Comparison of ENCODE assay signal across 30 cellular contexts in the genomic region with DNA sequence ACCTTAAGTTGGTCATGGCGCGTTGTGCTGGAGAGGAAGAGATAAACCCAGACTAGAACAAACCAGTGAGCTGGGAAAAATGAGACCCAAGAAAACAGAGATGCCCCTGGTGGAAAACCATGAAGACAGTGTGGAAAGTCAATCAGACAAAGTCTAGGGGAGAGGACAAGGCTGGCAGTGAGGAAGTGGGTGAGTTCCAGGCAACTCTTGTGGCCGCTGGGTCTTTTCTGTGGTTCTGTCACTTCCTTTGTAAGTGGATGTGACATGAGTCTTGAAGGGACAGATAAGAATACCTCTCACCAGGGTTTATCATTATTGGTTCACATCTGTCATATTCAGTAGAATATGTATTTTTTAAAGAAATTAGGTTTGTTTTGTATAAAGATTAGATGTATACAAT.
"Had no signal": no experiment of that assay in that cellular context is flagged by ENCODE, and none has a peak within 500 bp of the region (broad histone marks: within the 10 kb centered on the region; RNA-seq: fewer than 3 reads in every experiment).

No MANE protein-coding gene starts in this region.

- H3K4me1 Mint-ChIP-seq: naive thymus-derived CD8-positive, alpha-beta T cell; neural crest cell; stimulated activated effector memory CD8-positive, alpha-beta T cell treated with anti-CD3 and anti-CD28 coated beads, Interleukin-12 subunit alpha, Interleukin-12 subunit beta, amount 100 ng/mL, for 72 hours; stimulated activated naive CD8-positive, alpha-beta T cell treated with anti-CD3 and anti-CD28 coated beads, Interleukin-15, amount 100 ng/mL, for 72 hours had no signal

- ATAC-seq: activated naive CD4-positive, alpha-beta T cell treated with anti-CD3 and anti-CD28 coated beads, Interleukin-2, amount 50 U/mL, for 72 hours; activated T-cell treated with anti-CD3 and anti-CD28 coated beads, Interleukin-2, amount 50 U/mL, for 72 hours; heart right ventricle; left lobe of liver; lower lobe of right lung; naive thymus-derived CD8-positive, alpha-beta T cell; pancreas; sciatic nerve; stimulated activated effector memory CD8-positive, alpha-beta T cell treated with anti-CD3 and anti-CD28 coated beads, Interleukin-12 subunit alpha, Interleukin-12 subunit beta, amount 100 ng/mL, for 72 hours; stimulated activated naive CD8-positive, alpha-beta T cell treated with anti-CD3 and anti-CD28 coated beads, Interleukin-15, amount 100 ng/mL, for 72 hours had no signal

- H3K9me3 ChIP-seq: breast epithelium, esophagus squamous epithelium, heart right ventricle, lower lobe of right lung, pancreas, prostate gland, uterus had no signal

- H3K27me3 ChIP-seq: breast epithelium, esophagus squamous epithelium, heart right ventricle, pancreas, uterus had no signal

- H3K36me3 ChIP-seq: breast epithelium, esophagus squamous epithelium, heart right ventricle, lower lobe of right lung, pancreas, prostate gland, uterus had no signal

- H3K27me3 Mint-ChIP-seq: stimulated activated naive CD8-positive, alpha-beta T cell treated with anti-CD3 and anti-CD28 coated beads, Interleukin-15, amount 100 ng/mL, for 72 hours; type B pancreatic cell had no signal

- DNase-seq: activated CD4-positive, alpha-beta T cell treated with anti-CD3 and anti-CD28 coated beads for 4 hours; activated CD4-positive, alpha-beta T cell treated with anti-CD3 and anti-CD28 coated beads, Interleukin-2, amount 50 U/mL, for 4 hours; activated naive CD4-positive, alpha-beta T cell; activated T-cell treated with anti-CD3 and anti-CD28 coated beads for 4 hours; activated T-cell treated with anti-CD3 and anti-CD28 coated beads, Interleukin-2, amount 50 U/mL, for 72 hours; central memory CD4-positive, alpha-beta T cell; esophagus squamous epithelium; foreskin melanocyte; heart right ventricle; kidney glomerular epithelial cell; lower lobe of right lung; mesenchymal stem cell; naive thymus-derived CD8-positive, alpha-beta T cell; nucleus accumbens; pancreas; retina; stimulated activated CD4-positive, alpha-beta T cell treated with anti-CD3 and anti-CD28 coated beads, Interleukin-12 subunit alpha, Interleukin-12 subunit beta, amount 100 ng/mL, for 4 hours; stimulated activated CD4-positive, alpha-beta T cell treated with anti-CD3 and anti-CD28 coated beads, Interleukin-4, amount 100 ng/mL, for 1 hour; stimulated activated naive CD8-positive, alpha-beta T cell treated with anti-CD3 and anti-CD28 coated beads, Interleukin-15, amount 100 ng/mL, for 72 hours; substantia nigra; uterus had no signal

- H3K27ac Mint-ChIP-seq: activated naive CD4-positive, alpha-beta T cell treated with anti-CD3 and anti-CD28 coated beads, Interleukin-2, amount 50 U/mL, for 72 hours; activated T-cell treated with anti-CD3 and anti-CD28 coated beads, Interleukin-2, amount 50 U/mL, for 72 hours; naive thymus-derived CD8-positive, alpha-beta T cell; stimulated activated effector memory CD8-positive, alpha-beta T cell treated with anti-CD3 and anti-CD28 coated beads, Interleukin-12 subunit alpha, Interleukin-12 subunit beta, amount 100 ng/mL, for 72 hours; stimulated activated naive CD8-positive, alpha-beta T cell treated with anti-CD3 and anti-CD28 coated beads, Interleukin-15, amount 100 ng/mL, for 72 hours; type B pancreatic cell had no signal

- H3K4me3 Mint-ChIP-seq: activated T-cell treated with anti-CD3 and anti-CD28 coated beads, Interleukin-2, amount 50 U/mL, for 72 hours; naive thymus-derived CD8-positive, alpha-beta T cell; neural crest cell; stimulated activated effector memory CD8-positive, alpha-beta T cell treated with anti-CD3 and anti-CD28 coated beads, Interleukin-12 subunit alpha, Interleukin-12 subunit beta, amount 100 ng/mL, for 72 hours; stimulated activated naive CD8-positive, alpha-beta T cell treated with anti-CD3 and anti-CD28 coated beads, Interleukin-15, amount 100 ng/mL, for 72 hours; type B pancreatic cell had no signal

- H3K36me3 Mint-ChIP-seq: activated naive CD4-positive, alpha-beta T cell treated with anti-CD3 and anti-CD28 coated beads, Interleukin-2, amount 50 U/mL, for 72 hours; naive thymus-derived CD8-positive, alpha-beta T cell; stimulated activated effector memory CD8-positive, alpha-beta T cell treated with anti-CD3 and anti-CD28 coated beads, Interleukin-12 subunit alpha, Interleukin-12 subunit beta, amount 100 ng/mL, for 72 hours; type B pancreatic cell had no signal

- H3K4me3 ChIP-seq: breast epithelium, esophagus squamous epithelium, heart right ventricle, lower lobe of right lung, pancreas, prostate gland, skin epidermis, uterus had no signal

- H3K4me1 ChIP-seq: lower lobe of right lung, pancreas, prostate gland, uterus had no signal

- H3K9me3 Mint-ChIP-seq: type B pancreatic cell had no signal
